In the genomic region with DNA sequence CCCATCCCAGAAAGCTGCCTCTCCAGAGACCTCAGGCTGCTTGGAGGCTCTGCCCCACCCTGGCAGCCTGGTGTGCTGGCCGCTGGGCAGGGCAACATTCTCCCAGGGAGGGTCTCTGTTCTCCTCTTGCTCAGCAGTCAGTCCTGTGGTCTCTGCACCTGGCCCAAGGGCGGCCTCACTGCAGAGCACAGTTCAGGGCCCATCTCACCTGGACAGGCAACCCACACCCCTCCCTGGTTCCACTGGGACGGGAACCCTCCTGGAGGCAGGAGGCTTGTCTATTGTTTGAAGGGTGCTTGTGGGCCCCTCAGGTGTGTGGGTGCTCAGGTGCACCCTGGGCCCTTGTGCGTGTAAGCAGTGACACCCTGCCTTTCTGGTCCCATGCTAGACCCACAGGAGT, we compare ENCODE assay signal across 21 cellular contexts.
DNase-seq lines count a peak whose midpoint lies in the region; ATAC-seq and TF ChIP-seq lines count a peak whose summit lies in the region.
"Had no signal": no experiment of that assay in that cellular context is flagged by ENCODE, and none has a peak within 500 bp of the region (broad histone marks: within the 10 kb centered on the region; RNA-seq: fewer than 3 reads in every experiment).

No MANE protein-coding gene starts in this region.

- no peak for TF ChIP-seq CTCF in CD14-positive monocyte (IDR thresholded peaks at IDR 0.05)
- TF ChIP-seq CTCF in suprapubic skin (IDR thresholded peaks at IDR 0.05), result no peak

- H3K23ac ChIP-seq in neuronal stem cell (ENCODE audit: low read depth, low read length, poor library complexity), result no peak overlapping the region

- CTCF ChIA-PET in CD4-positive, alpha-beta memory T cell (lab: Charles Lee; ENCODE audit: partially characterized antibody), result no interaction called here

- H3K4me2 ChIP-seq in neuronal stem cell (ENCODE audit: insufficient read depth, low read length, poor library complexity, severe bottlenecking), result no peak overlapping the region
- H3K4me2 ChIP-seq: KMS-11 had no signal

- no peak overlapping the region for H3K4me3 ChIP-seq in neuronal stem cell (ENCODE audit: low read length in 2 of 2)
- H3K4me3 ChIP-seq in suprapubic skin, result no peak overlapping the region
- H3K4me3 ChIP-seq in CD4-positive, alpha-beta memory T cell (ENCODE audit: low read length in 2 of 2), result no peak overlapping the region

- no peak overlapping the region for H3K27ac Mint-ChIP-seq in activated T-cell treated with anti-CD3 and anti-CD28 coated beads, Interleukin-2, amount 50 U/mL, for 72 hours
- H3K27ac Mint-ChIP-seq in CD14-positive monocyte, result no peak overlapping the region
- H3K27ac Mint-ChIP-seq in CD4-positive, alpha-beta memory T cell, result no peak overlapping the region
- H3K27ac Mint-ChIP-seq: B cell, IgD-negative memory B cell had no signal

- intact Hi-C loops in CD14-positive monocyte (cut with micrococcal nuclease), result no loop called here
- intact Hi-C loops in CD4-positive, alpha-beta memory T cell (cut with micrococcal nuclease), result no loop called here

- H2BK12ac ChIP-seq in neuronal stem cell (ENCODE audit: low read length), result peak overlapping the region; percentile 63

- no peak overlapping the region for H3K14ac ChIP-seq in neuronal stem cell (ENCODE audit: low read length)

- no peaks in the 10 kb centered on the region for H3K9me3 Mint-ChIP-seq in activated T-cell treated with anti-CD3 and anti-CD28 coated beads, Interleukin-2, amount 50 U/mL, for 4 hours
- no peaks in the 10 kb centered on the region for H3K9me3 Mint-ChIP-seq in activated T-cell treated with anti-CD3 and anti-CD28 coated beads, Interleukin-2, amount 50 U/mL, for 72 hours
- peaks cover 0 to 9% (median 2%) of the 10 kb centered on the region in 7 donors for H3K9me3 Mint-ChIP-seq in CD14-positive monocyte
- peaks cover 0 to 17% (median 1%) of the 10 kb centered on the region in 8 donors for H3K9me3 Mint-ChIP-seq in CD4-positive, alpha-beta memory T cell

- H3K4ac ChIP-seq in neuronal stem cell (ENCODE audit: low read length), result no peak overlapping the region

- H3K4me1 ChIP-seq in neuronal stem cell (ENCODE audit: control insufficient read depth in 2 of 2, insufficient read depth in 1 of 2, low read depth in 1 of 2, low read length in 2 of 2), result peaks cover 13 to 21% of the 10 kb centered on the region in 2 donors
- H3K4me1 ChIP-seq in suprapubic skin, result no peaks in the 10 kb centered on the region
- H3K4me1 ChIP-seq in CD4-positive, alpha-beta memory T cell (ENCODE audit: insufficient read depth, low read length), result no peaks in the 10 kb centered on the region

- TF ChIP-seq POLR2A in suprapubic skin (IDR thresholded peaks at IDR 0.05), result no peak

- peak overlapping the region; percentile 70 for H3K18ac ChIP-seq in neuronal stem cell (ENCODE audit: low read length)

- no peaks in the 10 kb centered on the region for H3K79me1 ChIP-seq in neuronal stem cell (ENCODE audit: low read depth, low read length)

- H3K36me3 ChIP-seq in neuronal stem cell (replicated peaks in 1 of 2; ENCODE audit: control insufficient read depth in 2 of 2, insufficient read depth in 2 of 2, low read length in 2 of 2) (no peaks in the 10 kb centered on the region), suprapubic skin (no peaks in the 10 kb centered on the region)
- no peaks in the 10 kb centered on the region for H3K36me3 ChIP-seq in CD4-positive, alpha-beta memory T cell (ENCODE audit: insufficient read depth, low read length)

- peaks cover 0 to 3% of the 10 kb centered on the region in 2 donors for H3K9me3 ChIP-seq in neuronal stem cell (replicated peaks in 1 of 2; ENCODE audit: control insufficient read depth in 2 of 2, insufficient read depth in 1 of 2, low read depth in 1 of 2, low read length in 2 of 2)
- peaks cover 5% of the 10 kb centered on the region for H3K9me3 ChIP-seq in suprapubic skin
- H3K9me3 ChIP-seq in CD4-positive, alpha-beta memory T cell (ENCODE audit: control insufficient read depth in 1 of 2, low read length in 2 of 2), result no peaks in the 10 kb centered on the region

- H3K27me3 Mint-ChIP-seq in activated T-cell treated with anti-CD3 and anti-CD28 coated beads, Interleukin-2, amount 50 U/mL, for 4 hours (ENCODE audit: low read depth), result peaks cover 22% of the 10 kb centered on the region
- H3K27me3 Mint-ChIP-seq in activated T-cell treated with anti-CD3 and anti-CD28 coated beads, Interleukin-2, amount 50 U/mL, for 72 hours (ENCODE audit: low read depth), result peaks cover 27% of the 10 kb centered on the region
- peaks cover 8 to 19% (median 11%) of the 10 kb centered on the region in 3 donors for H3K27me3 Mint-ChIP-seq in CD14-positive monocyte (ENCODE audit: low read depth in 3 of 3)
- peaks cover 4 to 20% of the 10 kb centered on the region in 2 donors for H3K27me3 Mint-ChIP-seq in CD4-positive, alpha-beta memory T cell

- WGBS in neuronal stem cell (ENCODE audit: extremely low coverage in 2 of 2, insufficient read length in 2 of 2, insufficient replicate concordance in 1 of 2), 2 donors, result no CpG with 5 or more reads among the region's 4 CpGs
- WGBS in suprapubic skin, result 97% methylated on average over 2 of the region's 4 CpGs

- peaks cover 0 to 8% (median 0%) of the 10 kb centered on the region in 3 experiments for H3K27me3 ChIP-seq in neuronal stem cell (ENCODE audit: control insufficient read depth in 3 of 3, insufficient read depth in 3 of 3, low read depth in 1 of 3, low read length in 3 of 3)
- peaks cover 33% of the 10 kb centered on the region for H3K27me3 ChIP-seq in suprapubic skin
- peaks cover 4% of the 10 kb centered on the region for H3K27me3 ChIP-seq in CD4-positive, alpha-beta memory T cell (ENCODE audit: insufficient read depth, low read length)

- H3K9ac ChIP-seq in neuronal stem cell (ENCODE audit: low read depth, low read length, poor library complexity), result no peak overlapping the region
- H3K9ac ChIP-seq: KMS-11 had no signal

- POLR2A ChIA-PET in CD4-positive, alpha-beta memory T cell (lab: Charles Lee; ENCODE audit: partially characterized antibody), result no interaction called here

- H2BK5ac ChIP-seq in neuronal stem cell (ENCODE audit: low read length), result no peak overlapping the region

- TF ChIP-seq EP300 in suprapubic skin (IDR thresholded peaks at IDR 0.05), result no peak

- peak overlapping the region; percentile 61 for H2BK15ac ChIP-seq in neuronal stem cell (ENCODE audit: low read length)

- no peak overlapping the region for H2AFZ ChIP-seq in neuronal stem cell (ENCODE audit: low read length)

- ATAC-seq in activated T-cell treated with anti-CD3 and anti-CD28 coated beads, Interleukin-2, amount 50 U/mL, for 4 hours, result no peak
- ATAC-seq in activated T-cell treated with anti-CD3 and anti-CD28 coated beads, Interleukin-2, amount 50 U/mL, for 72 hours (replicated peaks in 1 of 2), result no peak

- peaks cover 3% of the 10 kb centered on the region for H3K4me1 Mint-ChIP-seq in activated T-cell treated with anti-CD3 and anti-CD28 coated beads, Interleukin-2, amount 50 U/mL, for 4 hours (ENCODE audit: low read depth)
- peaks cover 16% of the 10 kb centered on the region for H3K4me1 Mint-ChIP-seq in activated T-cell treated with anti-CD3 and anti-CD28 coated beads, Interleukin-2, amount 50 U/mL, for 72 hours (ENCODE audit: low read depth)
- H3K4me1 Mint-ChIP-seq in CD14-positive monocyte, result no peaks in the 10 kb centered on the region
- no peaks in the 10 kb centered on the region for H3K4me1 Mint-ChIP-seq in CD4-positive, alpha-beta memory T cell
- H3K4me1 Mint-ChIP-seq: B cell had no signal

- H3K36me3 Mint-ChIP-seq in activated T-cell treated with anti-CD3 and anti-CD28 coated beads, Interleukin-2, amount 50 U/mL, for 4 hours (ENCODE audit: insufficient read depth), result no peaks in the 10 kb centered on the region
- H3K36me3 Mint-ChIP-seq in activated T-cell treated with anti-CD3 and anti-CD28 coated beads, Interleukin-2, amount 50 U/mL, for 72 hours (ENCODE audit: insufficient read depth in 2 of 2), result peaks cover 0 to 7% of the 10 kb centered on the region in 2 donors
- H3K36me3 Mint-ChIP-seq in CD14-positive monocyte, result no peaks in the 10 kb centered on the region
- H3K36me3 Mint-ChIP-seq in CD4-positive, alpha-beta memory T cell, result no peaks in the 10 kb centered on the region
- H3K36me3 Mint-ChIP-seq: IgD-negative memory B cell had no signal

- no peak overlapping the region for H3K4me3 Mint-ChIP-seq in activated T-cell treated with anti-CD3 and anti-CD28 coated beads, Interleukin-2, amount 50 U/mL, for 4 hours
- H3K4me3 Mint-ChIP-seq in activated T-cell treated with anti-CD3 and anti-CD28 coated beads, Interleukin-2, amount 50 U/mL, for 72 hours, result no peak overlapping the region
- no peak overlapping the region for H3K4me3 Mint-ChIP-seq in CD14-positive monocyte
- H3K4me3 Mint-ChIP-seq in CD4-positive, alpha-beta memory T cell, result no peak overlapping the region
- H3K4me3 Mint-ChIP-seq: B cell, IgD-negative memory B cell had no signal

- peak overlapping the region; percentile 69 for H2AK5ac ChIP-seq in neuronal stem cell (ENCODE audit: low read depth, low read length)

- H3K27ac ChIP-seq in neuronal stem cell (replicated peaks; ENCODE audit: low read length) (no peak overlapping the region), suprapubic skin (no peak overlapping the region)
- H3K27ac ChIP-seq in CD4-positive, alpha-beta memory T cell (ENCODE audit: low read depth, low read length), result no peak overlapping the region
- H3K27ac ChIP-seq: 22Rv1, C4-2B, KMS-11 had no signal

- peak overlapping the region; percentile 22 for H4K91ac ChIP-seq in neuronal stem cell (ENCODE audit: low read depth, low read length, poor library complexity)

- no peak overlapping the region for H2BK120ac ChIP-seq in neuronal stem cell (ENCODE audit: low read depth, low read length)

- H4K8ac ChIP-seq in neuronal stem cell (ENCODE audit: low read depth, low read length), result no peak overlapping the region

- peak; percentile 4 for DNase-seq in activated T-cell treated with anti-CD3 and anti-CD28 coated beads, Interleukin-2, amount 50 U/mL, for 4 hours
- DNase-seq in activated T-cell treated with anti-CD3 and anti-CD28 coated beads, Interleukin-2, amount 50 U/mL, for 72 hours, result no peak
- peak; percentile 24 for DNase-seq in CD14-positive monocyte (ENCODE audit: low spot score)
- no peak for DNase-seq in neuronal stem cell (ENCODE audit: low spot score)
- peak; percentile 29 to 34 for DNase-seq in suprapubic skin (ENCODE audit: low spot score in 2 of 2)
- no peak for DNase-seq in CD4-positive, alpha-beta memory T cell
- DNase-seq in ureter (ENCODE audit: low spot score), result no peak
- DNase-seq: Calu3, DMS79 treated with DMSO at 0.1 percent for 48 hours, GF-D8, MM.1S, NCI-H2029, NCI-H446 treated with DMSO at 0.1 percent for 48 hours, NCI-H526, RPMI8226, SHP77 had no signal

Comparison
In these comparisons a context has a peak if more than half of its experiments do, and no peak if none do; other contexts are left out.
1. DNase-seq: peak in activated T-cell treated with anti-CD3 and anti-CD28 coated beads, Interleukin-2, amount 50 U/mL, for 4 hours (single experiment), CD14-positive monocyte (single experiment) and suprapubic skin (2 of 2); none in activated T-cell treated with anti-CD3 and anti-CD28 coated beads, Interleukin-2, amount 50 U/mL, for 72 hours (0 of 2), neuronal stem cell (single experiment), CD4-positive, alpha-beta memory T cell (0 of 5) and ureter (single experiment).